In the genomic region with DNA sequence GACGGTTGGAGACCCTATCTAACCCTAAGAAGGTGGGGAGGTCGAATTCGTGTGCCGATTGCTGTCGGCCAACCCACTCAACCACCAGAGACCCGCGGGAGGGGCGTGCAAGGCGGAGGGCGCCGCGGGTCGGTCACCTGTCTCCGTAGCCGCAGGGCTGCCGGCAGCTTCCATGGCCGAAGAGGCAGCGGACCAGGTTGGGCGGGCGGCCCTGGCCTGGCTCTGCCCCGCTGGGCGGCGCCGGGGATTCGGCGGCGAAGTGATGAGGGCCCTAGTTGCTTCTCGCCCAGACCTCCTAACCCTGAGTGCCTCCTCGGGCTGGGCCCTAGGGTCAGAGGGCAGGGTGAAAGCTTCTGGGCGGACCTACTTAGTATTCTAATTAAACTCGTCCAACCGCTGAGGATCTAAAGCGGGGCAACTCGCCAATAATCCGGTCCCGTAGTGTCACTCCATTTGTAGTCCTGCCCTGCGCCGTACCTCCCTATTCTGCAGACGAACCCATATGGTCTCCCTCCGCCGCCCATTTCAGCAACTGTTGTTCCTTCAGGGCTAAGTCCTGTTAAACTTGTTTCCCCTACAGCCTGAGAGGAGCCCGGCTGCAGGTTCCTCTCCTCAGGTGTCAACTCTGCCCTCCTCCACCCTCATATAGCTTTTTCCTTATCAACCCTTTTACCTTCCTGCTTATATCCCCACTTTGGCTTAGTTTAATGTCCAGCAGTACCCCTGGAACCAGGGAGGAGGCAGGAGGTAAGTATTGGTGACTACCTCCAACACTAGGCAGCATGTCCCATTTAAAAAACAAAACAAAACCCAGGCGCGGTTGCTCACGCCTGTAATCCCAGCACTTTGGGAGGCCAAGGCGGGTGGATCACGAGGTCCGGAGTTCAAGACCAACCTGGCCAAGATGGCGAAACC, we compare ENCODE assay signal across 1 cellular context.
A peak's percentile ranks its signal among the peaks of the same experiment; 100 is the strongest.
TF ChIP-seq lines count a peak whose summit lies in the region.

PYM1 (minus strand) TSS at position 307 of the 915 bp plus-strand sequence; CDS start at position 174, 133 bp downstream.

TF ChIP-seq in HEK293, 187 proteins besides CTCF, POLR2A, EP300 and RAD21 (continued from another document and continues in another):
- TF ChIP-seq, protein P1, sequence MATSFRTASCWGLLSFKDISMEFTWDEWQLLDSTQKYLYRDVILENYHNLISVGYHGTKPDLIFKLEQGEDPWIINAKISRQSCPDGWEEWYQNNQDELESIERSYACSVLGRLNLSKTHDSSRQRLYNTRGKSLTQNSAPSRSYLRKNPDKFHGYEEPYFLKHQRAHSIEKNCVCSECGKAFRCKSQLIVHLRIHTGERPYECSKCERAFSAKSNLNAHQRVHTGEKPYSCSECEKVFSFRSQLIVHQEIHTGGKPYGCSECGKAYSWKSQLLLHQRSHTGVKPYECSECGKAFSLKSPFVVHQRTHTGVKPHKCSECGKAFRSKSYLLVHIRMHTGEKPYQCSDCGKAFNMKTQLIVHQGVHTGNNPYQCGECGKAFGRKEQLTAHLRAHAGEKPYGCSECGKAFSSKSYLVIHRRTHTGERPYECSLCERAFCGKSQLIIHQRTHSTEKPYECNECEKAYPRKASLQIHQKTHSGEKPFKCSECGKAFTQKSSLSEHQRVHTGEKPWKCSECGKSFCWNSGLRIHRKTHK (tag by site-specific recombination; IDR thresholded peaks at IDR 0.05), result no peak
- TF ChIP-seq ZNF571 (tag by site-specific recombination; IDR thresholded peaks at IDR 0.05) (no peak), ZNF626 (tag by site-specific recombination; IDR thresholded peaks at IDR 0.05) (no peak), OVOL3 (tag by site-specific recombination; IDR thresholded peaks at IDR 0.05) (no peak), ZNF768 (tag by site-specific recombination; IDR thresholded peaks at IDR 0.05) (no peak), ZSCAN5A (tag by site-specific recombination; IDR thresholded peaks at IDR 0.05) (no peak), ZNF350 (tag by site-specific recombination; IDR thresholded peaks at IDR 0.05) (no peak), ZNF513 (tag by site-specific recombination; IDR thresholded peaks at IDR 0.05) (no peak), HOXD13 (CRISPR knock-in tag; IDR thresholded peaks at IDR 0.05; ENCODE audit: borderline replicate concordance) (no peak), SP7 (tag by site-specific recombination; IDR thresholded peaks at IDR 0.05) (0 out of 2 replicates have a peak, but pooled peaks have one; percentile 9), SCRT2 (tag by site-specific recombination; IDR thresholded peaks at IDR 0.05) (peak; percentile 81), ZNF121 (tag by site-specific recombination; IDR thresholded peaks at IDR 0.05) (peak; percentile 80), ZNF366 (tag by site-specific recombination; conservative IDR thresholded peaks at IDR 0.05) (peak; percentile 61; the same call in 1 of the 2 replicates), SP2 (tag by site-specific recombination; IDR thresholded peaks at IDR 0.05) (peak; percentile 78), ZNF2 (tag by site-specific recombination; IDR thresholded peaks at IDR 0.05) (no peak), ZNF311 (tag by site-specific recombination; IDR thresholded peaks at IDR 0.05; ENCODE audit: borderline replicate concordance) (no peak), ZNF274 (IDR thresholded peaks at IDR 0.05; ENCODE audit: low read length) (no peak), ZNF274 (tag by site-specific recombination; IDR thresholded peaks at IDR 0.05; ENCODE audit: borderline replicate concordance) (no peak), ZNF394 (tag by site-specific recombination; IDR thresholded peaks at IDR 0.05; ENCODE audit: borderline replicate concordance) (no peak), ZNF174 (tag by site-specific recombination; IDR thresholded peaks at IDR 0.05) (no peak), ZNF785 (tag by site-specific recombination; IDR thresholded peaks at IDR 0.05) (no peak), ZNF621 (tag by site-specific recombination; IDR thresholded peaks at IDR 0.05) (no peak), ZNF776 (tag by site-specific recombination; IDR thresholded peaks at IDR 0.05; ENCODE audit: borderline replicate concordance) (no peak), ZXDB (tag by site-specific recombination; IDR thresholded peaks at IDR 0.05) (no peak; the same call in 1 of the 2 replicates), ZBTB11 (tag by site-specific recombination; conservative IDR thresholded peaks at IDR 0.05; ENCODE audit: low read depth) (peak; percentile 95), ZNF777 (tag by site-specific recombination; IDR thresholded peaks at IDR 0.05; ENCODE audit: borderline replicate concordance) (no peak), ZNF132 (tag by site-specific recombination; IDR thresholded peaks at IDR 0.05; ENCODE audit: borderline replicate concordance) (no peak), ZNF362 (tag by site-specific recombination; IDR thresholded peaks at IDR 0.05) (no peak), KLF7 (tag by site-specific recombination; IDR thresholded peaks at IDR 0.05; ENCODE audit: borderline replicate concordance) (0 out of 2 replicates have a peak, but pooled peaks have one; percentile 8), ZNF596 (tag by site-specific recombination; IDR thresholded peaks at IDR 0.05) (no peak), ZNF24 (tag by site-specific recombination; IDR thresholded peaks at IDR 0.05) (no peak), RBAK (tag by site-specific recombination; IDR thresholded peaks at IDR 0.05) (no peak), TCF7L2 (IDR thresholded peaks at IDR 0.05; ENCODE audit: borderline replicate concordance, low read depth, low read length) (no peak), ZNF623 (tag by site-specific recombination; IDR thresholded peaks at IDR 0.05) (no peak), ZNF140 (tag by site-specific recombination; IDR thresholded peaks at IDR 0.05) (no peak)
- TF ChIP-seq, protein P2, sequence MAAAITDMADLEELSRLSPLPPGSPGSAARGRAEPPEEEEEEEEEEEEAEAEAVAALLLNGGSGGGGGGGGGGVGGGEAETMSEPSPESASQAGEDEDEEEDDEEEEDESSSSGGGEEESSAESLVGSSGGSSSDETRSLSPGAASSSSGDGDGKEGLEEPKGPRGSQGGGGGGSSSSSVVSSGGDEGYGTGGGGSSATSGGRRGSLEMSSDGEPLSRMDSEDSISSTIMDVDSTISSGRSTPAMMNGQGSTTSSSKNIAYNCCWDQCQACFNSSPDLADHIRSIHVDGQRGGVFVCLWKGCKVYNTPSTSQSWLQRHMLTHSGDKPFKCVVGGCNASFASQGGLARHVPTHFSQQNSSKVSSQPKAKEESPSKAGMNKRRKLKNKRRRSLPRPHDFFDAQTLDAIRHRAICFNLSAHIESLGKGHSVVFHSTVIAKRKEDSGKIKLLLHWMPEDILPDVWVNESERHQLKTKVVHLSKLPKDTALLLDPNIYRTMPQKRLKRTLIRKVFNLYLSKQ (tag by site-specific recombination; IDR thresholded peaks at IDR 0.05; ENCODE audit: borderline replicate concordance), result no peak
- TF ChIP-seq, protein P3, sequence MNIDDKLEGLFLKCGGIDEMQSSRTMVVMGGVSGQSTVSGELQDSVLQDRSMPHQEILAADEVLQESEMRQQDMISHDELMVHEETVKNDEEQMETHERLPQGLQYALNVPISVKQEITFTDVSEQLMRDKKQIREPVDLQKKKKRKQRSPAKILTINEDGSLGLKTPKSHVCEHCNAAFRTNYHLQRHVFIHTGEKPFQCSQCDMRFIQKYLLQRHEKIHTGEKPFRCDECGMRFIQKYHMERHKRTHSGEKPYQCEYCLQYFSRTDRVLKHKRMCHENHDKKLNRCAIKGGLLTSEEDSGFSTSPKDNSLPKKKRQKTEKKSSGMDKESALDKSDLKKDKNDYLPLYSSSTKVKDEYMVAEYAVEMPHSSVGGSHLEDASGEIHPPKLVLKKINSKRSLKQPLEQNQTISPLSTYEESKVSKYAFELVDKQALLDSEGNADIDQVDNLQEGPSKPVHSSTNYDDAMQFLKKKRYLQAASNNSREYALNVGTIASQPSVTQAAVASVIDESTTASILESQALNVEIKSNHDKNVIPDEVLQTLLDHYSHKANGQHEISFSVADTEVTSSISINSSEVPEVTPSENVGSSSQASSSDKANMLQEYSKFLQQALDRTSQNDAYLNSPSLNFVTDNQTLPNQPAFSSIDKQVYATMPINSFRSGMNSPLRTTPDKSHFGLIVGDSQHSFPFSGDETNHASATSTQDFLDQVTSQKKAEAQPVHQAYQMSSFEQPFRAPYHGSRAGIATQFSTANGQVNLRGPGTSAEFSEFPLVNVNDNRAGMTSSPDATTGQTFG (tag by site-specific recombination; IDR thresholded peaks at IDR 0.05; ENCODE audit: borderline replicate concordance), result no peak
- TF ChIP-seq, protein P4, sequence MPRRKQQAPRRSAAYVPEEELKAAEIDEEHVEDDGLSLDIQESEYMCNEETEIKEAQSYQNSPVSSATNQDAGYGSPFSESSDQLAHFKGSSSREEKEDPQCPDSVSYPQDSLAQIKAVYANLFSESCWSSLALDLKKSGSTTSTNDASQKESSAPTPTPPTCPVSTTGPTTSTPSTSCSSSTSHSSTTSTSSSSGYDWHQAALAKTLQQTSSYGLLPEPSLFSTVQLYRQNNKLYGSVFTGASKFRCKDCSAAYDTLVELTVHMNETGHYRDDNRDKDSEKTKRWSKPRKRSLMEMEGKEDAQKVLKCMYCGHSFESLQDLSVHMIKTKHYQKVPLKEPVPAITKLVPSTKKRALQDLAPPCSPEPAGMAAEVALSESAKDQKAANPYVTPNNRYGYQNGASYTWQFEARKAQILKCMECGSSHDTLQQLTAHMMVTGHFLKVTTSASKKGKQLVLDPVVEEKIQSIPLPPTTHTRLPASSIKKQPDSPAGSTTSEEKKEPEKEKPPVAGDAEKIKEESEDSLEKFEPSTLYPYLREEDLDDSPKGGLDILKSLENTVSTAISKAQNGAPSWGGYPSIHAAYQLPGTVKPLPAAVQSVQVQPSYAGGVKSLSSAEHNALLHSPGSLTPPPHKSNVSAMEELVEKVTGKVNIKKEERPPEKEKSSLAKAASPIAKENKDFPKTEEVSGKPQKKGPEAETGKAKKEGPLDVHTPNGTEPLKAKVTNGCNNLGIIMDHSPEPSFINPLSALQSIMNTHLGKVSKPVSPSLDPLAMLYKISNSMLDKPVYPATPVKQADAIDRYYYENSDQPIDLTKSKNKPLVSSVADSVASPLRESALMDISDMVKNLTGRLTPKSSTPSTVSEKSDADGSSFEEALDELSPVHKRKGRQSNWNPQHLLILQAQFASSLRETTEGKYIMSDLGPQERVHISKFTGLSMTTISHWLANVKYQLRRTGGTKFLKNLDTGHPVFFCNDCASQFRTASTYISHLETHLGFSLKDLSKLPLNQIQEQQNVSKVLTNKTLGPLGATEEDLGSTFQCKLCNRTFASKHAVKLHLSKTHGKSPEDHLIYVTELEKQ (tag by site-specific recombination; IDR thresholded peaks at IDR 0.05; ENCODE audit: borderline replicate concordance), result no peak
- TF ChIP-seq, protein P5, sequence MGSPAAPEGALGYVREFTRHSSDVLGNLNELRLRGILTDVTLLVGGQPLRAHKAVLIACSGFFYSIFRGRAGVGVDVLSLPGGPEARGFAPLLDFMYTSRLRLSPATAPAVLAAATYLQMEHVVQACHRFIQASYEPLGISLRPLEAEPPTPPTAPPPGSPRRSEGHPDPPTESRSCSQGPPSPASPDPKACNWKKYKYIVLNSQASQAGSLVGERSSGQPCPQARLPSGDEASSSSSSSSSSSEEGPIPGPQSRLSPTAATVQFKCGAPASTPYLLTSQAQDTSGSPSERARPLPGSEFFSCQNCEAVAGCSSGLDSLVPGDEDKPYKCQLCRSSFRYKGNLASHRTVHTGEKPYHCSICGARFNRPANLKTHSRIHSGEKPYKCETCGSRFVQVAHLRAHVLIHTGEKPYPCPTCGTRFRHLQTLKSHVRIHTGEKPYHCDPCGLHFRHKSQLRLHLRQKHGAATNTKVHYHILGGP (tag by site-specific recombination; IDR thresholded peaks at IDR 0.05), result no peak
